10 cellular contexts compared by ENCODE assay signal in genomic region chr13:95457294-95457693, GRCh38.
DNase-seq lines count a peak whose midpoint lies in the region; ATAC-seq and TF ChIP-seq lines count a peak whose summit lies in the region.
"Had no signal": no experiment of that assay in that cellular context is flagged by ENCODE, and none has a peak within 500 bp of the region (broad histone marks: within the 10 kb centered on the region; RNA-seq: fewer than 3 reads in every experiment).

No MANE protein-coding gene starts in this region.

- intact Hi-C loops in uterus (cut with DNase I; ENCODE audit: low total_unique reads), result no loop called here

- no peak for TF ChIP-seq POLR2A in uterus (IDR thresholded peaks at IDR 0.05)

- H3K27me3 ChIP-seq in GM06990 (replicated peaks; ENCODE audit: control insufficient read depth, insufficient read depth, low read length) (no peaks in the 10 kb centered on the region), uterus (no peaks in the 10 kb centered on the region)

- peak; percentile 47 for DNase-seq in GM06990 (ENCODE audit: extremely low read depth, insufficient read length)
- peak; percentile 24 for DNase-seq in M059J (ENCODE audit: low read depth)
- DNase-seq in iPS-NIHi11 (ENCODE audit: low spot score), result no peak
- DNase-seq in uterus, result no peak
- DNase-seq in effector CD8-positive, alpha-beta T cell (lab: John Stamatoyannopoulos, UW), result no peak
- DNase-seq in pons (ENCODE audit: low spot score), result no peak
- DNase-seq: activated CD4-positive, alpha-beta T cell treated with anti-CD3 and anti-CD28 coated beads for 1 hour; NCI-H774 had no signal

- no peaks in the 10 kb centered on the region for H3K4me1 ChIP-seq in uterus

- no peak overlapping the region for H3K27ac ChIP-seq in uterus

- H3K9me3 ChIP-seq in uterus, result no peaks in the 10 kb centered on the region

- ATAC-seq in GM19043 (IDR thresholded peaks at IDR 0.05; ENCODE audit: low read depth, unreplicated experiment), result peak; percentile 98
- ATAC-seq in HG02852 (IDR thresholded peaks at IDR 0.05; ENCODE audit: unreplicated experiment), result peak; percentile 100

- H3K36me3 ChIP-seq in GM06990 (ENCODE audit: control insufficient read depth, insufficient read depth, low read length) (no peaks in the 10 kb centered on the region), uterus (no peaks in the 10 kb centered on the region)

- TF ChIP-seq CTCF in GM06990 (IDR thresholded peaks at IDR 0.05; ENCODE audit: insufficient read depth, low read length, poor library complexity, severe bottlenecking) (no peak), uterus (IDR thresholded peaks at IDR 0.05) (no peak)

- H3K4me3 ChIP-seq in GM06990 (replicated peaks; ENCODE audit: low read depth, low read length) (no peak overlapping the region), uterus (no peak overlapping the region)

Comparison
In these comparisons a context has a peak if more than half of its experiments do, and no peak if none do; other contexts are left out.
1. DNase-seq: peak in GM06990 (single experiment) and M059J (single experiment); none in iPS-NIHi11 (single experiment), uterus (0 of 2), effector CD8-positive, alpha-beta T cell (single experiment) and pons (single experiment).